8 cellular contexts compared by ENCODE assay signal in genomic region chr3:195635898-195636685, GRCh38. TPM values are rescaled to one million over a fixed set of nuclear protein-coding genes. Genes with fewer than 3 reads are reported as not detected.
DNase-seq lines count a peak whose midpoint lies in the region; ATAC-seq and TF ChIP-seq lines count a peak whose summit lies in the region.
"Not testable (repeated sequence)": the region's sequence is repeated elsewhere in the genome, so short reads cannot be mapped to it uniquely, and the experiment has no call there.

No MANE protein-coding gene starts in this region.

- not testable (repeated sequence) for ATAC-seq in memory B cell (ENCODE audit: low read depth); upper lobe of right lung

- H3K36me3 ChIP-seq in ES-I3 (ENCODE audit: insufficient read depth, low read length); MG63; adrenal gland (replicated peaks in 1 of 2); trophoblast cell (ENCODE audit: control insufficient read depth in 1 of 2, insufficient read depth in 2 of 2, low read length in 2 of 2); upper lobe of right lung: not testable (repeated sequence)

- H3K27ac Mint-ChIP-seq in activated CD4-positive, alpha-beta memory T cell treated with anti-CD3 and anti-CD28 coated beads for 36 hours; memory B cell: not testable (repeated sequence)

- intact Hi-C loops in activated CD4-positive, alpha-beta memory T cell treated with anti-CD3 and anti-CD28 coated beads for 36 hours (cut with micrococcal nuclease); adrenal gland (cut with DNase I); upper lobe of right lung (cut with DNase I): not testable (repeated sequence)

- not testable (repeated sequence) for H3K4me1 ChIP-seq in ES-I3 (ENCODE audit: insufficient read depth, low read length); adrenal gland (replicated peaks in 1 of 2); trophoblast cell (ENCODE audit: control insufficient read depth in 1 of 2, insufficient read depth in 2 of 2, low read length in 2 of 2); upper lobe of right lung

- H3K9me3 ChIP-seq in ES-I3 (ENCODE audit: control insufficient read depth, insufficient read depth, low read length); MG63; adrenal gland (replicated peaks in 1 of 3); trophoblast cell (ENCODE audit: insufficient read depth, low read depth, low read length); upper lobe of right lung: not testable (repeated sequence)

- H3K4me1 Mint-ChIP-seq in activated CD4-positive, alpha-beta memory T cell treated with anti-CD3 and anti-CD28 coated beads for 36 hours (ENCODE audit: low read depth): peaks cover 16% of the 10 kb centered on the region
- H3K4me1 Mint-ChIP-seq in memory B cell: not testable (repeated sequence)

- H2AFZ ChIP-seq in trophoblast cell (ENCODE audit: insufficient read depth, low read length, poor library complexity): not testable (repeated sequence)

- H3K4ac ChIP-seq in trophoblast cell (ENCODE audit: low read depth, low read length): not testable (repeated sequence)

- not testable (repeated sequence) for H3K27me3 ChIP-seq in MG63; adrenal gland; trophoblast cell (ENCODE audit: insufficient read depth, low read length); upper lobe of right lung

- CTCF ChIA-PET in activated CD4-positive, alpha-beta memory T cell treated with anti-CD3 and anti-CD28 coated beads for 36 hours (lab: Charles Lee): not testable (repeated sequence)

- peak overlapping the region; percentile 14 for H4K8ac ChIP-seq in trophoblast cell (ENCODE audit: low read depth, low read length)

- H3K36me3 Mint-ChIP-seq in activated CD4-positive, alpha-beta memory T cell treated with anti-CD3 and anti-CD28 coated beads for 36 hours; memory B cell: not testable (repeated sequence)

- H2BK12ac ChIP-seq in trophoblast cell (ENCODE audit: low read length): not testable (repeated sequence)

- H3K4me3 ChIP-seq in MG63; adrenal gland; fibroblast of the aortic adventitia (ENCODE audit: low read depth, low read length); trophoblast cell (ENCODE audit: low read depth, low read length): not testable (repeated sequence)
- peak overlapping the region; percentile 28 for H3K4me3 ChIP-seq in upper lobe of right lung

- TF ChIP-seq CTCF in adrenal gland (IDR thresholded peaks at IDR 0.05); fibroblast of the aortic adventitia (IDR thresholded peaks at IDR 0.05; ENCODE audit: insufficient read depth, low read length); upper lobe of right lung (IDR thresholded peaks at IDR 0.05): not testable (repeated sequence)

- H3K27ac ChIP-seq in adrenal gland; trophoblast cell (ENCODE audit: low read depth, low read length): not testable (repeated sequence)
- H3K27ac ChIP-seq in upper lobe of right lung: peak overlapping the region; percentile 34

- TF ChIP-seq POLR2A in adrenal gland (IDR thresholded peaks at IDR 0.05): not testable (repeated sequence)

- H3K79me1 ChIP-seq in trophoblast cell (ENCODE audit: low read length): not testable (repeated sequence)

- not testable (repeated sequence) for H2BK120ac ChIP-seq in trophoblast cell (ENCODE audit: insufficient read depth, low read length, poor library complexity)

- peak overlapping the region; percentile 5 for H2AK5ac ChIP-seq in trophoblast cell (ENCODE audit: low read length)

- not testable (repeated sequence) for H3K23ac ChIP-seq in trophoblast cell (ENCODE audit: low read length)

- 56 to 83% (median 65%) methylated on average over 12 to 20 of the region's 21 CpGs for WGBS in adrenal gland, 4 donors
- no CpG with 5 or more reads among the region's 21 CpGs for WGBS in trophoblast cell (ENCODE audit: extremely low coverage, insufficient coverage, insufficient read length)

- DNase-seq in MG63: peak; percentile 32
- not testable (repeated sequence) for DNase-seq in activated CD4-positive, alpha-beta memory T cell treated with anti-CD3 and anti-CD28 coated beads for 36 hours; memory B cell (ENCODE audit: low spot score in 2 of 2)
- DNase-seq in adrenal gland: peak in 4 of 7 donors; percentile 19 to 54 (median 36)
- DNase-seq in fibroblast of the aortic adventitia (ENCODE audit: low read depth): peak; percentile 18
- DNase-seq in trophoblast cell: peak; percentile 4 to 33
- DNase-seq in upper lobe of right lung: peak; percentile 76

- not testable (repeated sequence) for H3K14ac ChIP-seq in trophoblast cell (ENCODE audit: low read length)

- H3K79me2 ChIP-seq in trophoblast cell (ENCODE audit: control insufficient read depth, insufficient read depth, low read length, poor library complexity): not testable (repeated sequence)

- H3K9me3 Mint-ChIP-seq in activated CD4-positive, alpha-beta memory T cell treated with anti-CD3 and anti-CD28 coated beads for 36 hours; memory B cell: not testable (repeated sequence)

- not testable (repeated sequence) for H3K18ac ChIP-seq in trophoblast cell (ENCODE audit: low read length)

- H3K9ac ChIP-seq in ES-I3 (ENCODE audit: low read depth, low read length): peak overlapping the region; percentile 60
- H3K9ac ChIP-seq in trophoblast cell (ENCODE audit: low read length): not testable (repeated sequence)

- peak overlapping the region; percentile 47 for H4K12ac ChIP-seq in trophoblast cell (ENCODE audit: low read depth, low read length)

- POLR2A ChIA-PET in activated CD4-positive, alpha-beta memory T cell treated with anti-CD3 and anti-CD28 coated beads for 36 hours (lab: Charles Lee): not testable (repeated sequence)

- H3K27me3 Mint-ChIP-seq in activated CD4-positive, alpha-beta memory T cell treated with anti-CD3 and anti-CD28 coated beads for 36 hours; memory B cell: not testable (repeated sequence)

- not testable (repeated sequence) for H4K91ac ChIP-seq in trophoblast cell (ENCODE audit: low read depth, low read length)

- H3K4me2 ChIP-seq in trophoblast cell (ENCODE audit: low read length): peak overlapping the region; percentile 59

- peak overlapping the region; percentile 57 for H3K4me3 Mint-ChIP-seq in activated CD4-positive, alpha-beta memory T cell treated with anti-CD3 and anti-CD28 coated beads for 36 hours
- peak overlapping the region; percentile 47 for H3K4me3 Mint-ChIP-seq in memory B cell

- H2BK5ac ChIP-seq in trophoblast cell (ENCODE audit: low read depth, low read length, poor library complexity): not testable (repeated sequence)

RNA-seq across cellular contexts. Expression of gene APOD, which starts 52.4 kb away (rescaled TPM):
- not detected in 2 replicates for total RNA-seq in MG63 (2014; rRNA removed; shearing (Covaris generic); ENCODE audit: low replicate concordance)
- under 1 TPM; 0.48 to 0.59 TPM for total RNA-seq in activated CD4-positive, alpha-beta memory T cell treated with anti-CD3 and anti-CD28 coated beads for 36 hours
- total RNA-seq in adrenal gland (10 to 100 TPM; 10.9 to 70.8 (median 34.2) TPM), fibroblast of the aortic adventitia (ENCODE audit: low replicate concordance) (2.9 and 33.3 TPM in 2 replicates), upper lobe of right lung (59.4 TPM)
- 100 to 1,000 TPM in 1 of 3 donors, 10 to 100 TPM in 2; 48.9 to 523 (median 70.8) TPM for polyA plus RNA-seq in adrenal gland
- 0.08 TPM in 1 of 2 replicates, not detected in the other for polyA plus RNA-seq in trophoblast cell (2013)
